ENCODE assay signal across 8 cellular contexts in genomic region chr17:66829386-66829864, GRCh38. TPM values are rescaled to one million over a fixed set of nuclear protein-coding genes. Genes with fewer than 3 reads are reported as not detected.
DNase-seq lines count a peak whose midpoint lies in the region; ATAC-seq and TF ChIP-seq lines count a peak whose summit lies in the region.

No MANE protein-coding gene starts in this region.

- no peak for TF ChIP-seq CTCF in omental fat pad (IDR thresholded peaks at IDR 0.05)

- H3K4me3 Mint-ChIP-seq in activated naive CD4-positive, alpha-beta T cell treated with anti-CD3 and anti-CD28 coated beads for 36 hours, result no peak overlapping the region
- H3K4me3 Mint-ChIP-seq in T-helper 17 cell, result no peak overlapping the region

- H3K9me3 Mint-ChIP-seq in activated naive CD4-positive, alpha-beta T cell treated with anti-CD3 and anti-CD28 coated beads for 36 hours, result no peaks in the 10 kb centered on the region

- peaks cover 50% of the 10 kb centered on the region for H3K27me3 Mint-ChIP-seq in activated naive CD4-positive, alpha-beta T cell treated with anti-CD3 and anti-CD28 coated beads for 36 hours (ENCODE audit: low read depth)
- H3K27me3 Mint-ChIP-seq in T-helper 17 cell, result peaks cover 70% of the 10 kb centered on the region

- intact Hi-C loops in activated naive CD4-positive, alpha-beta T cell treated with anti-CD3 and anti-CD28 coated beads for 36 hours (cut with micrococcal nuclease), result no loop called here
- intact Hi-C loops in sciatic nerve (cut with DNase I), result no loop called here

- ATAC-seq in T-helper 17 cell (peak; percentile 55), sciatic nerve (peak; percentile 85), omental fat pad (ENCODE audit: low FRiP score) (no peak)
- ATAC-seq in activated CD4-positive, CD25-positive, alpha-beta regulatory T cell treated with anti-CD3 and anti-CD28 coated beads, Interleukin-2, amount 50 U/mL, for 24 hours, result no peak

- DNase-seq in activated naive CD4-positive, alpha-beta T cell treated with anti-CD3 and anti-CD28 coated beads for 36 hours, result peak; percentile 56
- no peak for DNase-seq in activated naive CD4-positive, alpha-beta T cell treated with anti-CD3 and anti-CD28 coated beads, Interleukin-2, amount 50 U/mL, for 16 hours
- DNase-seq in T-helper 17 cell (no peak), germinal center (ENCODE audit: low spot score) (peak; percentile 16), sciatic nerve (ENCODE audit: low spot score) (peak; percentile 67), GDM1 (lab: John Stamatoyannopoulos, UW) (no peak), omental fat pad (ENCODE audit: low spot score) (no peak)

- CTCF ChIA-PET in activated naive CD4-positive, alpha-beta T cell treated with anti-CD3 and anti-CD28 coated beads for 36 hours (lab: Charles Lee), result no interaction called here

- no peaks in the 10 kb centered on the region for H3K9me3 ChIP-seq in T-helper 17 cell (ENCODE audit: control insufficient read depth, low read length, poor library complexity, severe bottlenecking)

- H3K4me1 Mint-ChIP-seq in activated naive CD4-positive, alpha-beta T cell treated with anti-CD3 and anti-CD28 coated beads for 36 hours (ENCODE audit: low read depth), result peaks cover 1% of the 10 kb centered on the region
- H3K4me1 Mint-ChIP-seq in T-helper 17 cell, result peaks cover 2% of the 10 kb centered on the region

- H3K36me3 Mint-ChIP-seq in activated naive CD4-positive, alpha-beta T cell treated with anti-CD3 and anti-CD28 coated beads for 36 hours (ENCODE audit: low read depth), result no peaks in the 10 kb centered on the region
- H3K36me3 Mint-ChIP-seq in T-helper 17 cell (ENCODE audit: low read depth), result no peaks in the 10 kb centered on the region

- H3K27ac Mint-ChIP-seq in activated naive CD4-positive, alpha-beta T cell treated with anti-CD3 and anti-CD28 coated beads for 36 hours, result no peak overlapping the region
- H3K27ac Mint-ChIP-seq in T-helper 17 cell, result no peak overlapping the region

RNA-seq across cellular contexts. Expression of gene CACNG5, which starts 5.5 kb away (rescaled TPM):
- not detected for total RNA-seq in activated naive CD4-positive, alpha-beta T cell treated with anti-CD3 and anti-CD28 coated beads for 36 hours
- total RNA-seq in T-helper 17 cell (not detected), sciatic nerve (not detected), omental fat pad (not detected)

Comparison
In these comparisons a context has a peak if more than half of its experiments do, and no peak if none do; other contexts are left out.
1. DNase-seq: peak in activated naive CD4-positive, alpha-beta T cell treated with anti-CD3 and anti-CD28 coated beads for 36 hours (single experiment), germinal center (single experiment) and sciatic nerve (single experiment); none in activated naive CD4-positive, alpha-beta T cell treated with anti-CD3 and anti-CD28 coated beads, Interleukin-2, amount 50 U/mL, for 16 hours (single experiment), T-helper 17 cell (0 of 3), GDM1 (single experiment) and omental fat pad (single experiment).
2. ATAC-seq: peak in T-helper 17 cell (single experiment) and sciatic nerve (single experiment); none in activated CD4-positive, CD25-positive, alpha-beta regulatory T cell treated with anti-CD3 and anti-CD28 coated beads, Interleukin-2, amount 50 U/mL, for 24 hours (0 of 2) and omental fat pad (single experiment).